ENCODE assay signal across 8 cellular contexts in the genomic region with DNA sequence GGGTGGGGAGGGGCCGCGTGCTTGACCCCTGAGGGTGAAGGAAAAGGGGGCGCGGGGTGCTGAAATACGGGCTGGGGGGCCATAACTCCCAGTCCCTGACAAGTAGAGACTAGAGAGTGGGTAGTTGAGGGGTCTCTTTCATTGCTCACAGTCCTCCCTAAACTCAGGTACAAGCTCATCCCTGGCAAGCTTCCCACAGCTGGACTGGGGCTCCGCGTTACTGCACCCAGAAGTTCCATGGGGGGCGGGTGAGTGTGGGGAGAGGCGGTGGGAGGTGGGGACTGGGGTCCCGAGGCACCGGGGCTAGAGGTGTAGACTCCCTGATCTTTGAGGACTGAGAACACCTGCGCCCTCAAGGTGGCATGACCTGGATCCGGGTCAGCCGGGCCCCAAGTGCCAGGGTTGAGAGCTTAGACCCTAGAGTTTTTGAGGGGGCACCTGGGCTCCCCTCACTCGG. TPM values are rescaled to one million over a fixed set of nuclear protein-coding genes. Genes with fewer than 3 reads are reported as not detected.
DNase-seq lines count a peak whose midpoint lies in the region; ATAC-seq and TF ChIP-seq lines count a peak whose summit lies in the region.

No MANE protein-coding gene starts in this region.

- no peaks in the 10 kb centered on the region for H3K9me3 Mint-ChIP-seq in activated naive CD4-positive, alpha-beta T cell treated with anti-CD3 and anti-CD28 coated beads for 36 hours

- TF ChIP-seq POLR2A in body of pancreas (IDR thresholded peaks at IDR 0.05), result no peak
- TF ChIP-seq POLR2A in upper lobe of left lung (IDR thresholded peaks at IDR 0.05), result no peak

- peak overlapping the region; percentile 82 for H3K4me3 Mint-ChIP-seq in activated naive CD4-positive, alpha-beta T cell treated with anti-CD3 and anti-CD28 coated beads for 36 hours

- H3K27ac Mint-ChIP-seq in activated naive CD4-positive, alpha-beta T cell treated with anti-CD3 and anti-CD28 coated beads for 36 hours, result no peak overlapping the region

- DNase-seq in activated naive CD4-positive, alpha-beta T cell treated with anti-CD3 and anti-CD28 coated beads for 36 hours, result no peak
- no peak for DNase-seq in activated naive CD4-positive, alpha-beta T cell treated with anti-CD3 and anti-CD28 coated beads, Interleukin-2, amount 50 U/mL, for 16 hours
- DNase-seq in body of pancreas (peak in 2 of 4 donors; percentile 40 to 46), lung (ENCODE audit: low spot score) (no peak), upper lobe of left lung (no peak), inferior parietal cortex (ENCODE audit: extremely low spot score) (no peak), nucleus accumbens (lab: John Stamatoyannopoulos, UW) (no peak)
- DNase-seq in stimulated activated naive CD4-positive, alpha-beta T cell (lab: John Stamatoyannopoulos, UW), result no peak

- H3K4me3 ChIP-seq in body of pancreas (peak overlapping the region in 1 of 2 donors; percentile 12), lung (peak overlapping the region; percentile 49), upper lobe of left lung (peak overlapping the region; percentile 59 to 75 (median 66))

- TF ChIP-seq EP300 in upper lobe of left lung (IDR thresholded peaks at IDR 0.05), result no peak

- H3K27me3 Mint-ChIP-seq in activated naive CD4-positive, alpha-beta T cell treated with anti-CD3 and anti-CD28 coated beads for 36 hours (ENCODE audit: low read depth), result no peaks in the 10 kb centered on the region

- intact Hi-C loops in activated naive CD4-positive, alpha-beta T cell treated with anti-CD3 and anti-CD28 coated beads for 36 hours (cut with micrococcal nuclease), result loop anchor here (2.0 to 5.0 kb wide), 3 partner anchors 96 to 226 kb away; partner anchors contain the start of genes APLP1, ARHGAP33 and TMEM147
- intact Hi-C loops in body of pancreas (cut with DNase I), result no loop called here

- peaks cover 3% of the 10 kb centered on the region for H3K36me3 Mint-ChIP-seq in activated naive CD4-positive, alpha-beta T cell treated with anti-CD3 and anti-CD28 coated beads for 36 hours (ENCODE audit: low read depth)

- WGBS in body of pancreas, 2 donors, result 24 to 53% methylated on average over 5 to 14 of the region's 15 CpGs
- whole genome bisulfite sequencing in lung, 2 donors, result 42 to 46% methylated on average over 15 of the region's 15 CpGs
- 47 to 68% methylated on average over 8 to 15 of the region's 15 CpGs for WGBS in upper lobe of left lung, 2 donors

- TF ChIP-seq CTCF in body of pancreas (IDR thresholded peaks at IDR 0.05) (no peak), lung (IDR thresholded peaks at IDR 0.05; ENCODE audit: control extremely low read depth, extremely low read depth) (no peak), upper lobe of left lung (IDR thresholded peaks at IDR 0.05) (no peak)

- H3K36me3 ChIP-seq in body of pancreas (replicated peaks in 1 of 2; ENCODE audit: insufficient read depth in 1 of 2, low read depth in 2 of 2), result peaks cover 0 to under 1% of the 10 kb centered on the region in 2 donors
- peaks cover 0 to 3% of the 10 kb centered on the region in 2 donors for H3K36me3 ChIP-seq in lung (ENCODE audit: control insufficient read depth in 2 of 2, insufficient read depth in 2 of 2, low read length in 2 of 2)
- H3K36me3 ChIP-seq in upper lobe of left lung, result peaks cover 1 to 5% (median 4%) of the 10 kb centered on the region in 4 donors

- CTCF ChIA-PET in activated naive CD4-positive, alpha-beta T cell treated with anti-CD3 and anti-CD28 coated beads for 36 hours (lab: Charles Lee), result interaction anchor here (0.7 kb wide), 1 partner anchor 30 kb away, joined by 4 read pairs; no protein-coding TSS in a partner anchor

- ATAC-seq in body of pancreas (no peak), lung (ENCODE audit: insufficient read depth, low FRiP score) (no peak), upper lobe of left lung (ENCODE audit: low FRiP score in 2 of 2) (no peak)

- peak overlapping the region; percentile 89 to 94 (median 92) for H3K27ac ChIP-seq in body of pancreas
- peak overlapping the region in 1 of 2 donors; percentile 79 for H3K27ac ChIP-seq in lung (ENCODE audit: low read depth in 1 of 2, low read length in 1 of 2)
- peak overlapping the region; percentile 78 to 94 (median 90) for H3K27ac ChIP-seq in upper lobe of left lung

- H3K27me3 ChIP-seq in body of pancreas, result no peaks in the 10 kb centered on the region
- H3K27me3 ChIP-seq in lung (ENCODE audit: control insufficient read depth, insufficient read depth), result no peaks in the 10 kb centered on the region
- no peaks in the 10 kb centered on the region for H3K27me3 ChIP-seq in upper lobe of left lung

- H3K4me1 Mint-ChIP-seq in activated naive CD4-positive, alpha-beta T cell treated with anti-CD3 and anti-CD28 coated beads for 36 hours (ENCODE audit: low read depth), result peaks cover 36% of the 10 kb centered on the region

- peaks cover 19% of the 10 kb centered on the region for H3K4me1 ChIP-seq in body of pancreas
- H3K4me1 ChIP-seq in lung (ENCODE audit: control insufficient read depth in 2 of 2, insufficient read depth in 2 of 2, low read length in 2 of 2), result peaks cover 2 to 13% of the 10 kb centered on the region in 2 donors
- H3K4me1 ChIP-seq in upper lobe of left lung, result peaks cover 27 to 40% (median 35%) of the 10 kb centered on the region in 4 donors

- no peaks in the 10 kb centered on the region for H3K9me3 ChIP-seq in body of pancreas
- no peaks in the 10 kb centered on the region for H3K9me3 ChIP-seq in lung (ENCODE audit: control insufficient read depth in 2 of 2, insufficient read depth in 1 of 2, low read length in 1 of 2)
- H3K9me3 ChIP-seq in upper lobe of left lung, result no peaks in the 10 kb centered on the region

RNA-seq across cellular contexts. Expression of gene ETV2, which starts 1.3 kb away (rescaled TPM):
- under 1 TPM; 0.52 to 0.84 TPM for total RNA-seq in activated naive CD4-positive, alpha-beta T cell treated with anti-CD3 and anti-CD28 coated beads for 36 hours
- total RNA-seq in body of pancreas, result not detected
- 1 to 10 TPM in 1 of 2 donors, under 1 TPM in 1; 0.31 to 1.0 TPM for total RNA-seq in lung
- 1 to 10 TPM; 1.2 to 2.5 TPM for polyA plus RNA-seq in lung
- total RNA-seq in upper lobe of left lung, result 1 to 10 TPM in 3 of 6 donors, under 1 TPM in 1, not detected in 2; 0.83 to 8.0 (median 1.8) TPM

RNA-seq across cellular contexts. Expression of gene COX6B1, which starts 5.3 kb away (rescaled TPM):
- 100 to 1,000 TPM; 499 to 512 TPM for total RNA-seq in activated naive CD4-positive, alpha-beta T cell treated with anti-CD3 and anti-CD28 coated beads for 36 hours
- 100 to 1,000 TPM; 134 to 151 TPM for total RNA-seq in body of pancreas
- total RNA-seq in lung, result 100 to 1,000 TPM; 202 to 338 TPM
- polyA plus RNA-seq in lung, result 1,000 to 10,000 TPM in 1 of 2 donors, 100 to 1,000 TPM in 1; 679 to 1,407 TPM
- total RNA-seq in upper lobe of left lung, result 100 to 1,000 TPM in 5 of 6 donors, 10 to 100 TPM in 1; 90.1 to 290 (median 235) TPM

RNA-seq across cellular contexts. Expression of gene RBM42, which starts 14.0 kb away (rescaled TPM):
- total RNA-seq in activated naive CD4-positive, alpha-beta T cell treated with anti-CD3 and anti-CD28 coated beads for 36 hours, result 10 to 100 TPM; 64.2 to 66.2 TPM
- total RNA-seq in body of pancreas (10 to 100 TPM; 26.7 to 65.3 TPM), lung (10 to 100 TPM; 28.4 to 77.4 TPM), upper lobe of left lung (10 to 100 TPM; 37.7 to 80.3 (median 71.3) TPM)
- polyA plus RNA-seq in lung, result 10 to 100 TPM; 68.6 to 84.0 TPM

RNA-seq across cellular contexts. Expression of gene UPK1A, which starts 23.5 kb away (rescaled TPM):
- total RNA-seq in activated naive CD4-positive, alpha-beta T cell treated with anti-CD3 and anti-CD28 coated beads for 36 hours, result under 1 TPM in 1 of 2 experiments, not detected in 1; 0.21 TPM
- total RNA-seq in body of pancreas (not detected), lung (not detected), upper lobe of left lung (not detected)
- polyA plus RNA-seq in lung, result under 1 TPM in 1 of 2 donors, not detected in 1; 0.03 TPM

RNA-seq across cellular contexts. Expression of gene HAUS5, which starts 30.3 kb away (rescaled TPM):
- 10 to 100 TPM; 40.4 to 42.5 TPM for total RNA-seq in activated naive CD4-positive, alpha-beta T cell treated with anti-CD3 and anti-CD28 coated beads for 36 hours
- total RNA-seq in body of pancreas (10 to 100 TPM in 1 of 2 donors, 1 to 10 TPM in 1; 9.6 to 14.5 TPM), lung (10 to 100 TPM; 13.9 to 15.8 TPM), upper lobe of left lung (10 to 100 TPM in 4 of 6 donors, 1 to 10 TPM in 2; 5.6 to 32.5 (median 11.3) TPM)
- 10 to 100 TPM in 1 of 2 donors, 1 to 10 TPM in 1; 6.0 to 16.5 TPM for polyA plus RNA-seq in lung
